8 cellular contexts compared by ENCODE assay signal in the genomic region with DNA sequence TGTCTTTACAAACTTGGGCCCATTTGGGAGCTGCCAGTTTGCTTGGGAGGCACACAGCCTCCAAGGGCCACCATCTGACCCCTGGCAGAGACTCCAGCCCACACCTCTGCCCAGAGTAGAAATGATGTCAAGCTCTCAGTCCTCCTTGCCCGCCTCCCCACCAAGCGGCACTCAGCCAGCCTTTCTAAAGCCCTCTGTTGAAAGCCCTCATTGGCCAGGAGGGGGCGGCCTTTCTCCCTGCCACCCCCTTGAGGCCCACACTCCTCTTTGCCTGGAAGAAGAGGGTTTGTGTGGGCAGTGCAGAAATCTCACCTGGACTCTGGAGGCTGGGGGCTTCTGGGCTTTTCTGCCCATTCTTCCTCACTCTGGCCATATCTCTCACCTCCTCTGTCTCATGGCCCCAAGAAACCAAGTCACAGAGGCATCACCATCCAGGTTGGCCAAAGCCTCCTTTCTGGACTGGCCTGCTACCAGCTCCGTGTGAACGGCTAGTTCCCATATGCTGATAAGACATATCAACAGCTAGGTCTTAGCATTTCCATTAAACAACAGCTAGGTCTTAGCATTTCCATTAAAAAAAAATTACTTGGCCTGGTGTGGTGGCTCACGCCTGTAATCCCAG. TPM values are rescaled to one million over a fixed set of nuclear protein-coding genes. Genes with fewer than 3 reads are reported as not detected.
DNase-seq lines count a peak whose midpoint lies in the region; ATAC-seq and TF ChIP-seq lines count a peak whose summit lies in the region.

No MANE protein-coding gene starts in this region.

- H3K27me3 Mint-ChIP-seq in GM23338 (ENCODE audit: insufficient read depth, low read depth, poor library complexity): peaks cover 7% of the 10 kb centered on the region

- H3K9me3 Mint-ChIP-seq in GM23338: peaks cover 3% of the 10 kb centered on the region

- H3K4me1 ChIP-seq in GM23338 (ENCODE audit: insufficient read depth): peaks cover 11% of the 10 kb centered on the region

- ATAC-seq in GM23338 (peak; percentile 85), GM21737 (IDR thresholded peaks at IDR 0.05; ENCODE audit: unreplicated experiment) (no peak), HG02970 (IDR thresholded peaks at IDR 0.05; ENCODE audit: low FRiP score, unreplicated experiment) (no peak)

- H3K4me1 Mint-ChIP-seq in GM23338: peaks cover 13% of the 10 kb centered on the region

- peaks cover 2% of the 10 kb centered on the region; the same call in 1 of the 2 replicates for H4K20me1 ChIP-seq in GM23338 (replicated peaks; ENCODE audit: insufficient read depth)

- H3K4me2 ChIP-seq in GM23338: no peak overlapping the region

- no peak overlapping the region for H3K27ac ChIP-seq in GM23338 (ENCODE audit: low read depth)

- H3K36me3 ChIP-seq in GM23338 (ENCODE audit: insufficient read depth): no peaks in the 10 kb centered on the region

- H3K9me2 ChIP-seq in GM23338 (ENCODE audit: insufficient read depth): no peaks in the 10 kb centered on the region

- no peak overlapping the region for H3K4me3 Mint-ChIP-seq in GM23338

- H3F3A ChIP-seq in GM23338 (replicated peaks; ENCODE audit: low read depth): 0 out of 2 replicates have a peak, but pooled peaks cover 3% of the 10 kb centered on the region

- 0 out of 2 replicates have a peak, but pooled peaks cover 4% of the 10 kb centered on the region for H3K79me2 ChIP-seq in GM23338 (replicated peaks; ENCODE audit: insufficient read depth)

- TF ChIP-seq CTCF in GM23338 (conservative IDR thresholded peaks at IDR 0.05; ENCODE audit: low read depth in 2 of 2) (peak; percentile 81 to 91), fibroblast of pulmonary artery (IDR thresholded peaks at IDR 0.05; ENCODE audit: low read length, missing control alignments) (peak; percentile 62)

- H3K27ac Mint-ChIP-seq in GM23338: no peak overlapping the region

- peak; percentile 60 for DNase-seq in AG20443 (ENCODE audit: low spot score)
- peak; percentile 84 for DNase-seq in GM23338 (ENCODE audit: low spot score)
- DNase-seq in activated CD4-positive, alpha-beta T cell treated with anti-CD3 and anti-CD28 coated beads for 48 hours: peak; percentile 64
- peak; percentile 47 for DNase-seq in fibroblast of pulmonary artery (ENCODE audit: low read depth)
- peak; percentile 14 to 26 for DNase-seq in stimulated activated CD4-positive, alpha-beta T cell treated with anti-CD3 and anti-CD28 coated beads, Interleukin-12 subunit alpha, Interleukin-12 subunit beta, amount 100 ng/mL, for 24 hours (ENCODE audit: low read depth in 2 of 2)
- no peak for DNase-seq in NCI-H2029 (lab: John Stamatoyannopoulos, UW)

- no peak overlapping the region for H3K4me3 ChIP-seq in GM23338
- H3K4me3 ChIP-seq in fibroblast of pulmonary artery (replicated peaks; ENCODE audit: low read depth, low read length): no peak overlapping the region

- H3K27me3 ChIP-seq in GM23338 (ENCODE audit: insufficient read depth): no peaks in the 10 kb centered on the region

- H2AFZ ChIP-seq in GM23338: no peak overlapping the region

- H3K36me3 Mint-ChIP-seq in GM23338 (ENCODE audit: low read depth): peaks cover 2% of the 10 kb centered on the region

TF ChIP-seq in GM23338, 12 proteins besides CTCF, POLR2A, EP300 and RAD21 (continues in another document):
- TF ChIP-seq POLR2AphosphoS5 (IDR thresholded peaks at IDR 0.05; ENCODE audit: low read depth) (no peak), CREB1 (CRISPR knock-in tag; IDR thresholded peaks at IDR 0.05; ENCODE audit: low read depth) (no peak), ZNF331 (CRISPR knock-in tag; IDR thresholded peaks at IDR 0.05; ENCODE audit: low read depth) (no peak), NANOG (IDR thresholded peaks at IDR 0.05; ENCODE audit: borderline replicate concordance) (no peak), JUNB (IDR thresholded peaks at IDR 0.05; ENCODE audit: unreplicated experiment) (no peak)
- TF ChIP-seq, protein P1, sequence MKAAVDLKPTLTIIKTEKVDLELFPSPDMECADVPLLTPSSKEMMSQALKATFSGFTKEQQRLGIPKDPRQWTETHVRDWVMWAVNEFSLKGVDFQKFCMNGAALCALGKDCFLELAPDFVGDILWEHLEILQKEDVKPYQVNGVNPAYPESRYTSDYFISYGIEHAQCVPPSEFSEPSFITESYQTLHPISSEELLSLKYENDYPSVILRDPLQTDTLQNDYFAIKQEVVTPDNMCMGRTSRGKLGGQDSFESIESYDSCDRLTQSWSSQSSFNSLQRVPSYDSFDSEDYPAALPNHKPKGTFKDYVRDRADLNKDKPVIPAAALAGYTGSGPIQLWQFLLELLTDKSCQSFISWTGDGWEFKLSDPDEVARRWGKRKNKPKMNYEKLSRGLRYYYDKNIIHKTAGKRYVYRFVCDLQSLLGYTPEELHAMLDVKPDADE (IDR thresholded peaks at IDR 0.05): no peak
- TF ChIP-seq, protein P2, sequence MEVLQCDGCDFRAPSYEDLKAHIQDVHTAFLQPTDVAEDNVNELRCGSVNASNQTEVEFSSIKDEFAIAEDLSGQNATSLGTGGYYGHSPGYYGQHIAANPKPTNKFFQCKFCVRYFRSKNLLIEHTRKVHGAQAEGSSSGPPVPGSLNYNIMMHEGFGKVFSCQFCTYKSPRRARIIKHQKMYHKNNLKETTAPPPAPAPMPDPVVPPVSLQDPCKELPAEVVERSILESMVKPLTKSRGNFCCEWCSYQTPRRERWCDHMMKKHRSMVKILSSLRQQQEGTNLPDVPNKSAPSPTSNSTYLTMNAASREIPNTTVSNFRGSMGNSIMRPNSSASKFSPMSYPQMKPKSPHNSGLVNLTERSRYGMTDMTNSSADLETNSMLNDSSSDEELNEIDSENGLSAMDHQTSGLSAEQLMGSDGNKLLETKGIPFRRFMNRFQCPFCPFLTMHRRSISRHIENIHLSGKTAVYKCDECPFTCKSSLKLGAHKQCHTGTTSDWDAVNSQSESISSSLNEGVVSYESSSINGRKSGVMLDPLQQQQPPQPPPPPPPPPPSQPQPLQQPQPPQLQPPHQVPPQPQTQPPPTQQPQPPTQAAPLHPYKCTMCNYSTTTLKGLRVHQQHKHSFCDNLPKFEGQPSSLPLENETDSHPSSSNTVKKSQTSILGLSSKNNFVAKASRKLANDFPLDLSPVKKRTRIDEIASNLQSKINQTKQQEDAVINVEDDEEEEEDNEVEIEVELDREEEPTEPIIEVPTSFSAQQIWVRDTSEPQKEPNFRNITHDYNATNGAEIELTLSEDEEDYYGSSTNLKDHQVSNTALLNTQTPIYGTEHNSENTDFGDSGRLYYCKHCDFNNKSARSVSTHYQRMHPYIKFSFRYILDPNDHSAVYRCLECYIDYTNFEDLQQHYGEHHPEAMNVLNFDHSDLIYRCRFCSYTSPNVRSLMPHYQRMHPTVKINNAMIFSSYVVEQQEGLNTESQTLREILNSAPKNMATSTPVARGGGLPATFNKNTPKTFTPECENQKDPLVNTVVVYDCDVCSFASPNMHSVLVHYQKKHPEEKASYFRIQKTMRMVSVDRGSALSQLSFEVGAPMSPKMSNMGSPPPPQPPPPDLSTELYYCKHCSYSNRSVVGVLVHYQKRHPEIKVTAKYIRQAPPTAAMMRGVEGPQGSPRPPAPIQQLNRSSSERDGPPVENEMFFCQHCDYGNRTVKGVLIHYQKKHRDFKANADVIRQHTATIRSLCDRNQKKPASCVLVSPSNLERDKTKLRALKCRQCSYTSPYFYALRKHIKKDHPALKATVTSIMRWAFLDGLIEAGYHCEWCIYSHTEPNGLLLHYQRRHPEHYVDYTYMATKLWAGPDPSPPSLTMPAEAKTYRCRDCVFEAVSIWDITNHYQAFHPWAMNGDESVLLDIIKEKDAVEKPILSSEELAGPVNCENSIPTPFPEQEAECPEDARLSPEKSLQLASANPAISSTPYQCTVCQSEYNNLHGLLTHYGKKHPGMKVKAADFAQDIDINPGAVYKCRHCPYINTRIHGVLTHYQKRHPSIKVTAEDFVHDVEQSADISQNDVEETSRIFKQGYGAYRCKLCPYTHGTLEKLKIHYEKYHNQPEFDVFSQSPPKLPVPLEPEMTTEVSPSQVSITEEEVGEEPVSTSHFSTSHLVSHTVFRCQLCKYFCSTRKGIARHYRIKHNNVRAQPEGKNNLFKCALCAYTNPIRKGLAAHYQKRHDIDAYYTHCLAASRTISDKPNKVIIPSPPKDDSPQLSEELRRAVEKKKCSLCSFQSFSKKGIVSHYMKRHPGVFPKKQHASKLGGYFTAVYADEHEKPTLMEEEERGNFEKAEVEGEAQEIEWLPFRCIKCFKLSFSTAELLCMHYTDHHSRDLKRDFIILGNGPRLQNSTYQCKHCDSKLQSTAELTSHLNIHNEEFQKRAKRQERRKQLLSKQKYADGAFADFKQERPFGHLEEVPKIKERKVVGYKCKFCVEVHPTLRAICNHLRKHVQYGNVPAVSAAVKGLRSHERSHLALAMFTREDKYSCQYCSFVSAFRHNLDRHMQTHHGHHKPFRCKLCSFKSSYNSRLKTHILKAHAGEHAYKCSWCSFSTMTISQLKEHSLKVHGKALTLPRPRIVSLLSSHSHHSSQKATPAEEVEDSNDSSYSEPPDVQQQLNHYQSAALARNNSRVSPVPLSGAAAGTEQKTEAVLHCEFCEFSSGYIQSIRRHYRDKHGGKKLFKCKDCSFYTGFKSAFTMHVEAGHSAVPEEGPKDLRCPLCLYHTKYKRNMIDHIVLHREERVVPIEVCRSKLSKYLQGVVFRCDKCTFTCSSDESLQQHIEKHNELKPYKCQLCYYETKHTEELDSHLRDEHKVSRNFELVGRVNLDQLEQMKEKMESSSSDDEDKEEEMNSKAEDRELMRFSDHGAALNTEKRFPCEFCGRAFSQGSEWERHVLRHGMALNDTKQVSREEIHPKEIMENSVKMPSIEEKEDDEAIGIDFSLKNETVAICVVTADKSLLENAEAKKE (CRISPR knock-in tag; IDR thresholded peaks at IDR 0.05): no peak

RNA-seq across cellular contexts. Expression of a gene that starts 36.1 kb away (rescaled TPM):
- total RNA-seq in GM23338 (2014; rRNA removed; shearing (Covaris generic)): 21.5 and 29.0 TPM in 2 replicates
- polyA plus RNA-seq in GM23338 (2016; fragmentation: Nextera tagmentation; extraction: Ambion mirVana): 17.3 and 20.4 TPM in 2 replicates

RNA-seq across cellular contexts. Expression of a gene that starts 36.6 kb away (rescaled TPM):
- total RNA-seq in GM23338 (2014; rRNA removed; shearing (Covaris generic)): 221 and 252 TPM in 2 replicates
- polyA plus RNA-seq in GM23338 (2016; fragmentation: Nextera tagmentation; extraction: Ambion mirVana): 74.7 and 81.5 TPM in 2 replicates

RNA-seq across cellular contexts. Expression of a gene that starts 37.7 kb away (rescaled TPM):
- total RNA-seq in GM23338 (2014; rRNA removed; shearing (Covaris generic)): not detected in 2 replicates
- not detected in 2 replicates for polyA plus RNA-seq in GM23338 (2016; fragmentation: Nextera tagmentation; extraction: Ambion mirVana)

RNA-seq across cellular contexts. Expression of a gene that starts 49.3 kb away (rescaled TPM):
- total RNA-seq in GM23338 (2014; rRNA removed; shearing (Covaris generic)): not detected in 2 replicates
- 0.15 TPM in 1 of 2 replicates, not detected in the other for polyA plus RNA-seq in GM23338 (2016; fragmentation: Nextera tagmentation; extraction: Ambion mirVana)

RNA-seq across cellular contexts. Expression of a gene that starts 54.7 kb away (rescaled TPM):
- not detected in 2 replicates for total RNA-seq in GM23338 (2014; rRNA removed; shearing (Covaris generic))
- not detected in 2 replicates for polyA plus RNA-seq in GM23338 (2016; fragmentation: Nextera tagmentation; extraction: Ambion mirVana)
